ENCODE assay signal across 1 cellular context in the genomic region with DNA sequence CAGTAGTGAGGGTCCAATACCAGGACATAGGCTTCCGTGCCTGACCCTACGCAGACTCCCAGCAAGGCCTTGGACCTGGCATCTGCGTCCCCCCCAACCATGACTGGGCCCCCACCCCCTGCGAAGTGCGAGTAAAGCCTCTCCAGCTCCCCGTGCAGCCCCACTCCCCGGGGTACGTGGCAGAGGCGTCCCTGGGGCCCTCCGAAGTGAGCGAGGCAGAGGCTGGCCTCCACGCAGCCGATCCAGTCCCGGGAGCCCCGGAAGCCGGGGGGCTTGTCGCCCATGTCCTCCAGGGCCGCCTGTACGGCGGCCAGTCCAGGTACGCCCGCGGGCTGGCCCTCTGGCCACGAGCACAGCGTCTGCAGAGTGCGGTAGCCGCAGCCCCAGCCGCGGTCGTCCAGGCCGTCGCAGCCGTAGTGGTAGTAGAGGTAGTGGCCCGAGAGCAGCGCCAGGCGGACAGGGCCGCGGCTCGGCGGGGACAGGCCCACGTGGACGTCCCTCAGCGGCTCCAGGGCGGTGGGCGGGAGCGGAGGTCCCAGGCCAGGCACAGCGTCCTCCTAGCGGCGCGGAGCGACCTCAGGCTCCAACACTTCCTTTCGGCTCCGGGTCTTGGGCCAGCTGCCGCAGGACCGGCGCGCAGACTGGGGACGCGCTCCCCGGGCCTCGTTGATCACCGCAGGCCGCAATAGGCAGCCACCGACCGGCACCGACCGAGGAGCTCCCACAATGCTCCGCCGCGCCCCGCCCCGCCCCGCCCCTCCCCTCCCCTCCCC.
TF ChIP-seq lines count a peak whose summit lies in the region.

Gene UFSP1, minus strand, starts transcription at position 728 of the 773 bp plus-strand sequence. Its CDS starts 444 bp downstream, at position 284.

TF ChIP-seq in H1, 55 proteins besides CTCF, POLR2A, EP300 and RAD21:
- TF ChIP-seq KDM4A (IDR thresholded peaks at IDR 0.05; ENCODE audit: low read depth, low read length, severe bottlenecking) (peak; percentile 42), TCF12 (IDR thresholded peaks at IDR 0.05; ENCODE audit: low read depth, low read length) (no peak), PHF8 (conservative IDR thresholded peaks at IDR 0.05; ENCODE audit: low read depth, low read length) (peak; percentile 85), KDM5A (IDR thresholded peaks at IDR 0.05; ENCODE audit: low read length) (no peak), SIN3A (conservative IDR thresholded peaks at IDR 0.05 in 1 of 2, IDR thresholded peaks at IDR 0.05 in 1 of 2; ENCODE audit: low read depth in 1 of 2, low read length in 2 of 2) (peak; percentile 51 to 87; a peak in 2 of 4 replicates), TAF1 (IDR thresholded peaks at IDR 0.05; ENCODE audit: low read depth, low read length) (peak; percentile 61; the same call in 1 of the 2 replicates), TAF7 (optimal IDR thresholded peaks at IDR 0.05; ENCODE audit: borderline replicate concordance, low read depth, low read length) (peak; percentile 16), POLR2AphosphoS5 (IDR thresholded peaks at IDR 0.05; ENCODE audit: low read depth, low read length) (0 out of 2 replicates have a peak, but pooled peaks have one; percentile 85), MAFK (IDR thresholded peaks at IDR 0.05; ENCODE audit: low read depth, low read length) (no peak), RBBP5 (IDR thresholded peaks at IDR 0.05; ENCODE audit: borderline replicate concordance, low read depth, low read length) (no peak), RXRA (IDR thresholded peaks at IDR 0.05; ENCODE audit: insufficient read depth, low read depth, low read length) (no peak), TBP (IDR thresholded peaks at IDR 0.05; ENCODE audit: low read depth, low read length) (0 out of 2 replicates have a peak, but pooled peaks have one; percentile 7), E2F6 (IDR thresholded peaks at IDR 0.05) (peak; percentile 61), ASH2L (IDR thresholded peaks at IDR 0.05; ENCODE audit: low read length) (peak; percentile 2), HDAC2 (IDR thresholded peaks at IDR 0.05; ENCODE audit: borderline replicate concordance in 1 of 2, low read depth in 2 of 2, low read length in 2 of 2) (peak in 1 of 2 experiments; percentile 67; a peak in 1 of 4 replicates)
- TF ChIP-seq, protein P1, sequence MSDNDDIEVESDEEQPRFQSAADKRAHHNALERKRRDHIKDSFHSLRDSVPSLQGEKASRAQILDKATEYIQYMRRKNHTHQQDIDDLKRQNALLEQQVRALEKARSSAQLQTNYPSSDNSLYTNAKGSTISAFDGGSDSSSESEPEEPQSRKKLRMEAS (IDR thresholded peaks at IDR 0.05): peak; percentile 94
